Comparison of ENCODE assay signal across 30 cellular contexts in genomic region chr9:109336409-109336808, GRCh38. TPM values are rescaled to one million over a fixed set of nuclear protein-coding genes. Genes with fewer than 3 reads are reported as not detected.
"Had no signal": no experiment of that assay in that cellular context is flagged by ENCODE, and none has a peak within 500 bp of the region (broad histone marks: within the 10 kb centered on the region; RNA-seq: fewer than 3 reads in every experiment).

No MANE protein-coding gene starts in this region.

- FAIRE-seq: K562, RCC 7860, TTC549 had no signal

- H3K9me3 Mint-ChIP-seq: activated B cell treated with CpG ODN at 0.5 μM for 24 hours; activated CD4-positive, alpha-beta memory T cell treated with anti-CD3 and anti-CD28 coated beads for 36 hours; activated CD4-positive, alpha-beta T cell treated with anti-CD3 and anti-CD28 coated beads, Interleukin-2, amount 10 ng/mL, durations not matched to agents 7 days and 5 days; activated naive CD4-positive, alpha-beta T cell treated with anti-CD3 and anti-CD28 coated beads for 36 hours; activated T-helper 17 cell treated with anti-CD3 and anti-CD28 coated beads, Interleukin-2, amount 50 U/mL, for 72 hours; T-helper 2 cell treated with Interferon-gamma antibody and Interleukin-4, amounts not matched to agents 5 μg/mL and 100 μg/mL, for 36 hours had no signal

- DNase-seq: activated B cell treated with CpG ODN at 0.5 μM for 24 hours; activated CD4-positive, alpha-beta memory T cell treated with anti-CD3 and anti-CD28 coated beads for 36 hours; activated CD4-positive, alpha-beta T cell treated with anti-CD3 and anti-CD28 coated beads for 1 hour; activated CD4-positive, alpha-beta T cell treated with anti-CD3 and anti-CD28 coated beads, Interleukin-2, amount 10 ng/mL, durations not matched to agents 7 days and 5 days; activated CD8-positive, alpha-beta memory T cell treated with anti-CD3 and anti-CD28 coated beads for 24 hours; activated gamma-delta T cell; activated naive CD4-positive, alpha-beta T cell treated with anti-CD3 and anti-CD28 coated beads for 36 hours; activated T-cell treated with anti-CD3 and anti-CD28 coated beads for 4 hours; activated T-cell treated with anti-CD3 and anti-CD28 coated beads, Interleukin-2, amount 50 U/mL, for 48 hours; brain microvascular endothelial cell; Karpas-422; MM.1S; NCI-H1105; NCI-H1436; NCI-H1694 treated with DMSO at 0.1 percent for 48 hours; NCI-H2029 treated with DMSO at 0.1 percent for 48 hours; NCI-H510A treated with DMSO at 0.1 percent for 48 hours; NCI-H69; NK-92 treated with Interleukin-12 subunit alpha and Interleukin-12 subunit beta, amount 100 ng/mL, for 24 hours; SHP77; SW 1271 had no signal

- H3K4me3 Mint-ChIP-seq: activated B cell treated with CpG ODN at 0.5 μM for 24 hours; activated CD4-positive, alpha-beta memory T cell treated with anti-CD3 and anti-CD28 coated beads for 36 hours; activated CD4-positive, alpha-beta T cell treated with anti-CD3 and anti-CD28 coated beads, Interleukin-2, amount 10 ng/mL, durations not matched to agents 7 days and 5 days; activated naive CD4-positive, alpha-beta T cell treated with anti-CD3 and anti-CD28 coated beads for 36 hours; activated naive CD8-positive, alpha-beta T cell; activated T-helper 17 cell treated with anti-CD3 and anti-CD28 coated beads, Interleukin-2, amount 50 U/mL, for 72 hours; T-helper 2 cell treated with Interferon-gamma antibody and Interleukin-4, amounts not matched to agents 5 μg/mL and 100 μg/mL, for 36 hours had no signal

- H3K27ac Mint-ChIP-seq: activated B cell treated with CpG ODN at 0.5 μM for 24 hours; activated CD4-positive, alpha-beta memory T cell treated with anti-CD3 and anti-CD28 coated beads for 36 hours; activated CD4-positive, alpha-beta T cell treated with anti-CD3 and anti-CD28 coated beads, Interleukin-2, amount 10 ng/mL, durations not matched to agents 7 days and 5 days; activated naive CD4-positive, alpha-beta T cell treated with anti-CD3 and anti-CD28 coated beads for 36 hours; activated naive CD8-positive, alpha-beta T cell; activated T-helper 17 cell treated with anti-CD3 and anti-CD28 coated beads, Interleukin-2, amount 50 U/mL, for 72 hours; T-helper 2 cell treated with Interferon-gamma antibody and Interleukin-4, amounts not matched to agents 5 μg/mL and 100 μg/mL, for 36 hours had no signal

- H3K4me3 ChIP-seq: cardiac muscle cell, K562, SJSA1 had no signal

- H3K27me3 ChIP-seq: cardiac muscle cell, SJSA1 had no signal

- H3K4me1 ChIP-seq: SJSA1 had no signal

- H3K27ac ChIP-seq: brain microvascular endothelial cell, cardiac muscle cell, SJSA1 had no signal

- H3K36me3 ChIP-seq: brain microvascular endothelial cell, cardiac muscle cell, SJSA1 had no signal

- H3K36me3 Mint-ChIP-seq: activated CD4-positive, alpha-beta memory T cell treated with anti-CD3 and anti-CD28 coated beads for 36 hours; activated naive CD8-positive, alpha-beta T cell had no signal

- H3K9me3 ChIP-seq: SJSA1 had no signal

- ATAC-seq: activated T-helper 17 cell treated with anti-CD3 and anti-CD28 coated beads, Interleukin-2, amount 50 U/mL, for 72 hours; SK-N-SH treated with all-trans-retinoic acid at 6 μM for 48 hours had no signal

- H3K4me1 Mint-ChIP-seq: activated B cell treated with CpG ODN at 0.5 μM for 24 hours; activated CD4-positive, alpha-beta T cell treated with anti-CD3 and anti-CD28 coated beads, Interleukin-2, amount 10 ng/mL, durations not matched to agents 7 days and 5 days; activated T-helper 17 cell treated with anti-CD3 and anti-CD28 coated beads, Interleukin-2, amount 50 U/mL, for 72 hours had no signal

RNA-seq across cellular contexts. Expression of gene EPB41L4B, which starts 15.6 kb away (rescaled TPM):
- total RNA-seq: activated CD4-positive, alpha-beta T cell treated with anti-CD3 and anti-CD28 coated beads, Interleukin-2, amount 10 ng/mL, durations not matched to agents 7 days and 5 days had no signal
